ENCODE assay signal across 15 cellular contexts in genomic region chr12:68639396-68639767, GRCh38. TPM values are rescaled to one million over a fixed set of nuclear protein-coding genes. Genes with fewer than 3 reads are reported as not detected.
DNase-seq lines count a peak whose midpoint lies in the region; ATAC-seq lines count a peak whose summit lies in the region.
"Had no signal": no experiment of that assay in that cellular context is flagged by ENCODE, and none has a peak within 500 bp of the region (broad histone marks: within the 10 kb centered on the region; RNA-seq: fewer than 3 reads in every experiment).

No MANE protein-coding gene starts in this region.

- no CpG with 5 or more reads among the region's 1 CpG for WGBS in trophoblast cell (ENCODE audit: extremely low coverage, insufficient coverage, insufficient read length)

- no peak overlapping the region for H2BK5ac ChIP-seq in trophoblast cell (ENCODE audit: low read depth, low read length, poor library complexity)

- no peak overlapping the region for H4K8ac ChIP-seq in trophoblast cell (ENCODE audit: low read depth, low read length)

- H3K4me2 ChIP-seq in Karpas-422 (ENCODE audit: low read depth, low read length, poor library complexity, severe bottlenecking) (no peak overlapping the region), trophoblast cell (ENCODE audit: low read length) (no peak overlapping the region)
- H3K4me2 ChIP-seq: A549 had no signal

- H3K36me3 ChIP-seq in Karpas-422 (ENCODE audit: insufficient read depth, low read length) (peaks cover 7% of the 10 kb centered on the region; the same call in 1 of the 2 replicates), trophoblast cell (ENCODE audit: control insufficient read depth in 1 of 2, insufficient read depth in 2 of 2, low read length in 2 of 2) (peaks cover 6 to 7% of the 10 kb centered on the region in 2 experiments)
- H3K36me3 ChIP-seq: esophagus muscularis mucosa had no signal

- CTCF ChIA-PET in activated CD4-positive, alpha-beta T cell treated with anti-CD3 and anti-CD28 coated beads, Interleukin-2, amount 10 ng/mL, durations not matched to agents 7 days and 5 days (lab: Charles Lee) = interaction anchor here (0.6 to 1.3 kb wide), 7 partner anchors 8 to 311 kb away, joined by 3 to 4 read pairs (median 3); no protein-coding TSS in a partner anchor

- H3K23ac ChIP-seq in trophoblast cell (ENCODE audit: low read length) = no peak overlapping the region

- no peaks in the 10 kb centered on the region for H3K27me3 ChIP-seq in Karpas-422 (ENCODE audit: low read length)
- no peaks in the 10 kb centered on the region for H3K27me3 ChIP-seq in trophoblast cell (ENCODE audit: insufficient read depth, low read length)
- H3K27me3 ChIP-seq: esophagus muscularis mucosa had no signal

- H4K12ac ChIP-seq in trophoblast cell (ENCODE audit: low read depth, low read length) = no peak overlapping the region

- no peaks in the 10 kb centered on the region for H3K27me3 Mint-ChIP-seq in activated CD4-positive, alpha-beta T cell treated with anti-CD3 and anti-CD28 coated beads, Interleukin-2, amount 10 ng/mL, durations not matched to agents 7 days and 5 days

- H2BK120ac ChIP-seq in trophoblast cell (ENCODE audit: insufficient read depth, low read length, poor library complexity) = no peak overlapping the region

- H3K9me3 Mint-ChIP-seq in activated CD4-positive, alpha-beta T cell treated with anti-CD3 and anti-CD28 coated beads, Interleukin-2, amount 10 ng/mL, durations not matched to agents 7 days and 5 days = no peaks in the 10 kb centered on the region

- H3K14ac ChIP-seq in trophoblast cell (ENCODE audit: low read length) = no peak overlapping the region

- no peak overlapping the region for H3K4me3 Mint-ChIP-seq in activated CD4-positive, alpha-beta T cell treated with anti-CD3 and anti-CD28 coated beads, Interleukin-2, amount 10 ng/mL, durations not matched to agents 7 days and 5 days

- peak overlapping the region; percentile 47 for H3K4ac ChIP-seq in trophoblast cell (ENCODE audit: low read depth, low read length)

- H4K91ac ChIP-seq in trophoblast cell (ENCODE audit: low read depth, low read length) = no peak overlapping the region

- H3K79me1 ChIP-seq in trophoblast cell (ENCODE audit: low read length) = no peaks in the 10 kb centered on the region

- peaks cover 35% of the 10 kb centered on the region for H3K36me3 Mint-ChIP-seq in activated CD4-positive, alpha-beta T cell treated with anti-CD3 and anti-CD28 coated beads, Interleukin-2, amount 10 ng/mL, durations not matched to agents 7 days and 5 days (ENCODE audit: low read depth)

- DNase-seq in activated CD4-positive, alpha-beta T cell treated with anti-CD3 and anti-CD28 coated beads, Interleukin-2, amount 10 ng/mL, durations not matched to agents 7 days and 5 days = no peak
- DNase-seq in activated CD4-positive, alpha-beta T cell treated with anti-CD3 and anti-CD28 coated beads for 1 hour = no peak
- DNase-seq in Karpas-422 = no peak
- DNase-seq in amniotic epithelial cell (ENCODE audit: low read depth) = peak; percentile 46
- no peak for DNase-seq in trophoblast cell
- DNase-seq in HUDEP-2 (lab: John Stamatoyannopoulos, UW; ENCODE audit: unreplicated experiment in 76 of 76) = no peak
- DNase-seq: COR-L47, dermis blood vessel endothelial cell, Kasumi-1, NCI-H146, NCI-H526 treated with DMSO at 0.1 percent for 48 hours had no signal

- ATAC-seq in GM18519 (IDR thresholded peaks at IDR 0.05; ENCODE audit: low FRiP score, unreplicated experiment) (no peak), HG02798 (IDR thresholded peaks at IDR 0.05; ENCODE audit: poor library complexity, unreplicated experiment) (no peak)
- ATAC-seq: A549 had no signal

- POLR2A ChIA-PET in activated CD4-positive, alpha-beta T cell treated with anti-CD3 and anti-CD28 coated beads, Interleukin-2, amount 10 ng/mL, durations not matched to agents 7 days and 5 days (lab: Charles Lee) = no interaction called here

- H3K4me1 Mint-ChIP-seq in activated CD4-positive, alpha-beta T cell treated with anti-CD3 and anti-CD28 coated beads, Interleukin-2, amount 10 ng/mL, durations not matched to agents 7 days and 5 days = peaks cover 71% of the 10 kb centered on the region

- H4K20me1 ChIP-seq in Karpas-422 (ENCODE audit: insufficient read depth, low read depth, low read length) = 0 out of 2 replicates have a peak, but pooled peaks cover 3% of the 10 kb centered on the region

- H3K9me2 ChIP-seq in Karpas-422 (replicated peaks; ENCODE audit: insufficient read depth, low read length) = no peaks in the 10 kb centered on the region

- H2AFZ ChIP-seq in Karpas-422 (ENCODE audit: low read length) (no peak overlapping the region), trophoblast cell (ENCODE audit: insufficient read depth, low read length, poor library complexity) (no peak overlapping the region)

- peaks cover 100% of the 10 kb centered on the region for H3K79me2 ChIP-seq in Karpas-422 (ENCODE audit: low read length)
- H3K79me2 ChIP-seq in trophoblast cell (ENCODE audit: control insufficient read depth, insufficient read depth, low read length, poor library complexity) = peaks cover 2% of the 10 kb centered on the region

- no peak overlapping the region for H2BK12ac ChIP-seq in trophoblast cell (ENCODE audit: low read length)

- peak overlapping the region; percentile 34; the same call in 1 of the 2 replicates for H3K27ac ChIP-seq in Karpas-422 (ENCODE audit: low read length)
- H3K27ac ChIP-seq in trophoblast cell (ENCODE audit: low read depth, low read length) = no peak overlapping the region
- H3K27ac ChIP-seq: A549, esophagus muscularis mucosa had no signal

- H3K4me3 ChIP-seq in Karpas-422 (ENCODE audit: low read length) (no peak overlapping the region), trophoblast cell (ENCODE audit: low read depth, low read length) (no peak overlapping the region)
- H3K4me3 ChIP-seq: A549, esophagus muscularis mucosa had no signal

- H3K4me1 ChIP-seq in Karpas-422 (ENCODE audit: low read length) (peaks cover 66% of the 10 kb centered on the region), trophoblast cell (ENCODE audit: control insufficient read depth in 1 of 2, insufficient read depth in 2 of 2, low read length in 2 of 2) (peaks cover 0 to 3% of the 10 kb centered on the region in 2 experiments)

- no peak overlapping the region for H3K18ac ChIP-seq in trophoblast cell (ENCODE audit: low read length)

- no peak overlapping the region for H2AK5ac ChIP-seq in trophoblast cell (ENCODE audit: low read length)

- H3K27ac Mint-ChIP-seq in activated CD4-positive, alpha-beta T cell treated with anti-CD3 and anti-CD28 coated beads, Interleukin-2, amount 10 ng/mL, durations not matched to agents 7 days and 5 days = peak overlapping the region; percentile 73

- H3K9me3 ChIP-seq in Karpas-422 (ENCODE audit: low read length) (no peaks in the 10 kb centered on the region), trophoblast cell (ENCODE audit: insufficient read depth, low read depth, low read length) (no peaks in the 10 kb centered on the region)
- H3K9me3 ChIP-seq: A549, esophagus muscularis mucosa had no signal

- H3K9ac ChIP-seq in Karpas-422 (ENCODE audit: low read length) = no peak overlapping the region
- no peak overlapping the region for H3K9ac ChIP-seq in trophoblast cell (ENCODE audit: low read length)

RNA-seq across cellular contexts. Expression of gene RAP1B, which starts 28.7 kb away (rescaled TPM):
- total RNA-seq in activated CD4-positive, alpha-beta T cell treated with anti-CD3 and anti-CD28 coated beads, Interleukin-2, amount 10 ng/mL, durations not matched to agents 7 days and 5 days = 100 to 1,000 TPM; 223 to 284 TPM
- total RNA-seq in Karpas-422 (2014; rRNA removed; shearing (Covaris generic); ENCODE audit: low replicate concordance) = 95.4 and 153 TPM in 2 replicates
- 524 and 542 TPM in 2 replicates for polyA plus RNA-seq in trophoblast cell (2013)

RNA-seq across cellular contexts. Expression of gene NUP107, which starts 47.4 kb away (rescaled TPM):
- total RNA-seq in activated CD4-positive, alpha-beta T cell treated with anti-CD3 and anti-CD28 coated beads, Interleukin-2, amount 10 ng/mL, durations not matched to agents 7 days and 5 days = 100 to 1,000 TPM in 1 of 2 experiments, 10 to 100 TPM in 1; 82.0 to 100 TPM
- total RNA-seq in Karpas-422 (2014; rRNA removed; shearing (Covaris generic); ENCODE audit: low replicate concordance) = 54.8 and 103 TPM in 2 replicates
- polyA plus RNA-seq in trophoblast cell (2013) = 65.2 and 70.6 TPM in 2 replicates
